In the genomic region with DNA sequence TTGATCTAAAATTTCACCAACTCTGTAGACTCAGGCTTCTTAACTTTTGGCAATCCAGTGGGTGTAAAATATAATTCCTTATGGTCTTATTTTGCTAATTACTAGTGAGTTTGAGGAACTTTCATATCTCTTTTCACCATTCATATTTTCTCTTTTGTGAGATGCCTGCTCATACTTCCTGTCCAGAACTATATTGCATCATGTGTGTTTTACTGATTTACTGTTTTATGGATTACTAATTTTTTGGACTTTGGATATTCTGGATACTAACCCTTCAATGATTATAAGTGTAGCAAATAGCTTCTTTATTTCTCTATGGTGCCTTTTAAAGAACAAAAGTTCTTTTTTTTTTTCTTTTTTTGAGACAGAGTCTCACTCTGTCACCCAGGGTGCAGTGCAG, we compare ENCODE assay signal across 29 cellular contexts. TPM values are rescaled to one million over a fixed set of nuclear protein-coding genes. Genes with fewer than 3 reads are reported as not detected.
"Had no signal": no experiment of that assay in that cellular context is flagged by ENCODE, and none has a peak within 500 bp of the region (broad histone marks: within the 10 kb centered on the region; RNA-seq: fewer than 3 reads in every experiment).

No MANE protein-coding gene starts in this region.

- H3K9me3 Mint-ChIP-seq: activated CD8-positive, alpha-beta T cell treated with anti-CD3 and anti-CD28 coated beads for 36 hours; activated naive CD8-positive, alpha-beta T cell treated with anti-CD3 and anti-CD28 coated beads, Interleukin-2, amount 10 ng/mL, durations not matched to agents 7 days and 5 days; T-helper 2 cell treated with Interferon-gamma antibody and Interleukin-4, amounts not matched to agents 5 μg/mL and 100 μg/mL, for 36 hours had no signal

- H3K27ac ChIP-seq: adrenal gland, breast epithelium, SJCRH30, WERI-Rb-1 had no signal

- H3K27ac Mint-ChIP-seq: activated CD8-positive, alpha-beta T cell treated with anti-CD3 and anti-CD28 coated beads for 36 hours; activated naive CD8-positive, alpha-beta T cell treated with anti-CD3 and anti-CD28 coated beads, Interleukin-2, amount 10 ng/mL, durations not matched to agents 7 days and 5 days; T-helper 2 cell treated with Interferon-gamma antibody and Interleukin-4, amounts not matched to agents 5 μg/mL and 100 μg/mL, for 36 hours had no signal

- H3K9me3 ChIP-seq: adrenal gland, breast epithelium, SJCRH30, SK-N-SH had no signal

- DNase-seq: activated CD4-positive, alpha-beta T cell treated with anti-CD3 and anti-CD28 coated beads for 4 hours; activated CD8-positive, alpha-beta memory T cell treated with anti-CD3 and anti-CD28 coated beads, Interleukin-2, amount 50 U/mL, for 4 hours; activated CD8-positive, alpha-beta T cell treated with anti-CD3 and anti-CD28 coated beads for 36 hours; activated naive CD4-positive, alpha-beta T cell treated with anti-CD3 and anti-CD28 coated beads, Interleukin-2, amount 50 U/mL, for 16 hours; activated naive CD8-positive, alpha-beta T cell treated with anti-CD3 and anti-CD28 coated beads, Interleukin-2, amount 10 ng/mL, durations not matched to agents 7 days and 5 days; adrenal gland; anterior cingulate cortex; caudate nucleus; IMR-90; KG1; NCI-H1092 treated with DMSO at 0.1 percent for 48 hours; NCI-H1436 treated with DMSO at 0.1 percent for 48 hours; NCI-H187; NCI-H2081 treated with DMSO at 0.1 percent for 48 hours; NCI-H446; NCI-H524; Right ventricle myocardium superior; RPMI8226; SJCRH30; SK-N-SH; SW 1271; WERI-Rb-1 had no signal

- H3K4me1 Mint-ChIP-seq: activated naive CD8-positive, alpha-beta T cell treated with anti-CD3 and anti-CD28 coated beads, Interleukin-2, amount 10 ng/mL, durations not matched to agents 7 days and 5 days had no signal

- H3K4me2 ChIP-seq: SK-N-SH had no signal

- H3K27me3 ChIP-seq: adrenal gland, breast epithelium, SJCRH30 had no signal

- H3K9ac ChIP-seq: SK-N-SH had no signal

- ATAC-seq: activated CD4-positive, CD25-positive, alpha-beta regulatory T cell treated with anti-CD3 and anti-CD28 coated beads, Interleukin-2, amount 50 U/mL, for 24 hours; activated CD8-positive, alpha-beta T cell treated with anti-CD3 and anti-CD28 coated beads for 36 hours; Panc1 had no signal

- H3K4me3 Mint-ChIP-seq: activated CD8-positive, alpha-beta T cell treated with anti-CD3 and anti-CD28 coated beads for 36 hours; activated naive CD8-positive, alpha-beta T cell treated with anti-CD3 and anti-CD28 coated beads, Interleukin-2, amount 10 ng/mL, durations not matched to agents 7 days and 5 days; T-helper 2 cell treated with Interferon-gamma antibody and Interleukin-4, amounts not matched to agents 5 μg/mL and 100 μg/mL, for 36 hours had no signal

- H3K36me3 ChIP-seq: adrenal gland, breast epithelium, SJCRH30, WERI-Rb-1 had no signal

- H3K4me3 ChIP-seq: adrenal gland, breast epithelium, SJCRH30 had no signal

- H3K36me3 Mint-ChIP-seq: activated naive CD8-positive, alpha-beta T cell treated with anti-CD3 and anti-CD28 coated beads, Interleukin-2, amount 10 ng/mL, durations not matched to agents 7 days and 5 days had no signal

- H3K4me1 ChIP-seq: adrenal gland, breast epithelium, SJCRH30 had no signal

RNA-seq across cellular contexts. Expression of a gene that starts 20.6 kb away (rescaled TPM):
- total RNA-seq: activated CD8-positive, alpha-beta T cell treated with anti-CD3 and anti-CD28 coated beads for 36 hours; activated naive CD8-positive, alpha-beta T cell treated with anti-CD3 and anti-CD28 coated beads, Interleukin-2, amount 10 ng/mL, durations not matched to agents 7 days and 5 days; adrenal gland; breast epithelium; IMR-90; LHCN-M2; MCF 10A; Right ventricle myocardium superior; T-helper 1 cell treated with Interleukin-12 subunit alpha and Interleukin-12 subunit beta and Interleukin-4 antibody, amounts not matched to agents 30 ng/mL and 1 ng/mL, for 36 hours had no signal
- polyA plus RNA-seq: adrenal gland, IMR-90 had no signal
